In the genomic region with DNA sequence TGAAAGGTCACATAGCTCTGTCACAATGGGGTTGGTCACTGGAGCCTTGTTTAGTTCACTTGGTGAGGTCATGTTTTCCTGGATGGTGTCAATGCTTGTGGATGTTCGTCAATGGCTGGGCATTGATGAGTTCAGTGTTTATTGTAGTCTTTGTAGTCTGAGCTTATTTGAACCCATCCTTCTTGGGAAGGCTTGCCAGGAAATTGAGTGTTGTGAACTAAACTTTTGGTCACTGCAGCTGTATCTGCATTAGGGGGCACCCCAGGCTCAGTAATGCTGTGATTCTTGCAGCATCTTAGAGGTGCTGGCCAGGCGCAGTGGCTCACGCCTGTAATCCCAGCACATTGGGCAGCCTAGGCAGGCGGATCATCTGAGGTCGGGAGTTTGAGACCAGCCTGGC, we compare ENCODE assay signal across 9 cellular contexts. TPM values are rescaled to one million over a fixed set of nuclear protein-coding genes. Genes with fewer than 3 reads are reported as not detected.
DNase-seq lines count a peak whose midpoint lies in the region; ATAC-seq, FAIRE-seq and TF ChIP-seq lines count a peak whose summit lies in the region.
"Had no signal": no experiment of that assay in that cellular context is flagged by ENCODE, and none has a peak within 500 bp of the region (broad histone marks: within the 10 kb centered on the region; RNA-seq: fewer than 3 reads in every experiment).

No MANE protein-coding gene starts in this region.

- no peaks in the 10 kb centered on the region for H3K36me3 ChIP-seq in keratinocyte (ENCODE audit: control insufficient read depth in 2 of 2, extremely low read depth in 1 of 2, insufficient read depth in 2 of 2, low read length in 2 of 2)

- no peaks in the 10 kb centered on the region for H3K27me3 ChIP-seq in keratinocyte (ENCODE audit: control insufficient read depth, extremely low read depth, insufficient read depth, low read length)

- H3K4me2 ChIP-seq in keratinocyte (ENCODE audit: control insufficient read depth, extremely low read depth, insufficient read depth, low read depth, low read length): no peak overlapping the region

- no peaks in the 10 kb centered on the region for H3K9me3 ChIP-seq in keratinocyte (ENCODE audit: control insufficient read depth, low read depth, low read length)

- peak; percentile 38 for TF ChIP-seq CTCF in AG09309 (IDR thresholded peaks at IDR 0.05; ENCODE audit: control insufficient read depth, insufficient read depth, low read depth, low read length, missing control alignments)
- peak; percentile 27 for TF ChIP-seq CTCF in astrocyte of the spinal cord (IDR thresholded peaks at IDR 0.05; ENCODE audit: low read depth, low read length)
- TF ChIP-seq CTCF in keratinocyte (optimal IDR thresholded peaks at IDR 0.05 in 1 of 3, IDR thresholded peaks at IDR 0.05 in 1 of 3, conservative IDR thresholded peaks at IDR 0.05 in 1 of 3; ENCODE audit: extremely low read depth in 1 of 3, insufficient read depth in 2 of 3, low read length in 3 of 3): peak in 2 of 3 experiments; percentile 27 to 66

- H3K4me3 ChIP-seq in AG09309 (ENCODE audit: control insufficient read depth, low read depth, low read length) (no peak overlapping the region), astrocyte of the spinal cord (ENCODE audit: low read depth, low read length) (no peak overlapping the region), keratinocyte (ENCODE audit: control insufficient read depth in 2 of 3, extremely low read depth in 1 of 3, insufficient read depth in 2 of 3, low read depth in 1 of 3, low read length in 3 of 3) (no peak overlapping the region)

- no peak for DNase-seq in AG09309 (ENCODE audit: low read depth)
- DNase-seq in KBM-7: peak; percentile 64
- peak; percentile 31 for DNase-seq in astrocyte of the spinal cord (ENCODE audit: low read depth, low spot score)
- no peak for DNase-seq in keratinocyte (ENCODE audit: low read depth, low spot score)
- DNase-seq in ecto neural progenitor cell (ENCODE audit: low spot score): no peak
- DNase-seq in ureter (ENCODE audit: low spot score): no peak
- no peak for DNase-seq in stimulated activated naive CD4-positive, alpha-beta T cell (lab: John Stamatoyannopoulos, UW)

- H3K27ac ChIP-seq in keratinocyte (ENCODE audit: control insufficient read depth, insufficient read depth, low read length): no peak overlapping the region

- H3K9ac ChIP-seq in keratinocyte (ENCODE audit: control insufficient read depth, extremely low read depth, insufficient read depth, low read length): no peak overlapping the region

- FAIRE-seq in keratinocyte (lab: Jason Lieb, UNC): no peak

- H4K20me1 ChIP-seq in keratinocyte (ENCODE audit: control insufficient read depth, extremely low read depth, insufficient read depth, low read length): no peaks in the 10 kb centered on the region

- ATAC-seq in HG03175 (IDR thresholded peaks at IDR 0.05; ENCODE audit: unreplicated experiment): no peak

- H2AFZ ChIP-seq in keratinocyte (ENCODE audit: control insufficient read depth, low read length): no peak overlapping the region

- H3K9me1 ChIP-seq in keratinocyte (ENCODE audit: control insufficient read depth, extremely low read depth, insufficient read depth, low read length): no peaks in the 10 kb centered on the region

- dilution Hi-C loops in keratinocyte (cut with MboI; ENCODE audit: extremely low pct_ligation_motif_present, low sequenced_read_pairs): no loop called here

- in situ Hi-C loops in KBM-7 (cut with MboI; ENCODE audit: low pct_unique_long_range_greater_than_20kb, low sequenced_read_pairs) (no loop called here), astrocyte of the spinal cord (cut with HindIII; ENCODE audit: low sequenced_read_pairs) (no loop called here)

- no peaks in the 10 kb centered on the region for H3K79me2 ChIP-seq in keratinocyte (ENCODE audit: control insufficient read depth, insufficient read depth, low read length)

- peaks cover 7% of the 10 kb centered on the region for H3K4me1 ChIP-seq in keratinocyte (ENCODE audit: control insufficient read depth, extremely low read depth, insufficient read depth, low read length)

RNA-seq across cellular contexts. Expression of a gene that starts 22.0 kb away (rescaled TPM):
- 5.1 to 8.3 TPM (median 6.9 TPM) in 3 replicates for polyA plus RNA-seq in keratinocyte
- 7.0 TPM for polyA plus RNA-seq in keratinocyte (2011; ENCODE audit: low read depth)
- 4.7 and 5.1 TPM in 2 replicates for polyA plus RNA-seq in keratinocyte (2011; cell fraction: cytosol; rRNA removed)
- polyA plus RNA-seq in keratinocyte (2011; cell fraction: nucleus; rRNA removed): 10.5 and 13.2 TPM in 2 replicates
- polyA plus RNA-seq in keratinocyte (2012; ENCODE audit: low replicate concordance): 8.8 and 15.1 TPM in 2 replicates
- 11.0 to 17.3 TPM (median 11.4 TPM) in 3 replicates for polyA minus RNA-seq in keratinocyte
- 19.2 TPM for polyA minus RNA-seq in keratinocyte (2011; cell fraction: cytosol; rRNA and poly(A)+ RNA removed)
- polyA minus RNA-seq in keratinocyte (2011; cell fraction: nucleus; rRNA and poly(A)+ RNA removed): 4.0 and 5.4 TPM in 2 replicates
- 15.0 TPM for total RNA-seq in ureter

RNA-seq across cellular contexts. Expression of a gene that starts 22.6 kb away (rescaled TPM):
- 4.7 to 7.9 TPM (median 7.1 TPM) in 3 replicates for polyA plus RNA-seq in keratinocyte
- 0.36 TPM for polyA plus RNA-seq in keratinocyte (2011; ENCODE audit: low read depth)
- 5.4 and 8.0 TPM in 2 replicates for polyA plus RNA-seq in keratinocyte (2011; cell fraction: cytosol; rRNA removed)
- polyA plus RNA-seq in keratinocyte (2011; cell fraction: nucleus; rRNA removed): 3.9 and 5.2 TPM in 2 replicates
- polyA plus RNA-seq in keratinocyte (2012; ENCODE audit: low replicate concordance): 7.8 and 8.3 TPM in 2 replicates
- polyA minus RNA-seq in keratinocyte: 0.62 to 2.7 TPM (median 0.93 TPM) in 3 replicates
- 5.8 TPM for polyA minus RNA-seq in keratinocyte (2011; cell fraction: cytosol; rRNA and poly(A)+ RNA removed)
- polyA minus RNA-seq in keratinocyte (2011; cell fraction: nucleus; rRNA and poly(A)+ RNA removed): 1.9 TPM in 1 of 2 replicates, not detected in the other
- total RNA-seq in ureter: 37.7 TPM

RNA-seq across cellular contexts. Expression of a gene that starts 39.8 kb away (rescaled TPM):
- 0.20 to 1.2 TPM (median 0.37 TPM) in 3 replicates for polyA plus RNA-seq in keratinocyte
- 3.3 TPM for polyA plus RNA-seq in keratinocyte (2011; ENCODE audit: low read depth)
- polyA plus RNA-seq in keratinocyte (2011; cell fraction: cytosol; rRNA removed): 0.10 and 0.26 TPM in 2 replicates
- polyA plus RNA-seq in keratinocyte (2011; cell fraction: nucleus; rRNA removed): 0.65 and 0.75 TPM in 2 replicates
- polyA plus RNA-seq in keratinocyte (2012; ENCODE audit: low replicate concordance): 0.29 and 10.6 TPM in 2 replicates
- polyA minus RNA-seq in keratinocyte: 0.19 to 0.76 TPM (median 0.52 TPM) in 3 replicates
- 2.1 TPM for polyA minus RNA-seq in keratinocyte (2011; cell fraction: cytosol; rRNA and poly(A)+ RNA removed)
- polyA minus RNA-seq in keratinocyte (2011; cell fraction: nucleus; rRNA and poly(A)+ RNA removed): 1.8 and 2.7 TPM in 2 replicates
- total RNA-seq in ureter: 0.60 TPM
- total RNA-seq: skeletal muscle tissue had no signal

RNA-seq across cellular contexts. Expression of a gene that starts 44.6 kb away (rescaled TPM):
- 0.08 to 0.28 TPM (median 0.09 TPM) in 3 replicates for polyA plus RNA-seq in keratinocyte
- not detected for polyA plus RNA-seq in keratinocyte (2011; ENCODE audit: low read depth)
- 0.07 and 0.26 TPM in 2 replicates for polyA plus RNA-seq in keratinocyte (2011; cell fraction: cytosol; rRNA removed)
- 0.04 and 0.15 TPM in 2 replicates for polyA plus RNA-seq in keratinocyte (2011; cell fraction: nucleus; rRNA removed)
- polyA plus RNA-seq in keratinocyte (2012; ENCODE audit: low replicate concordance): 0.17 and 0.47 TPM in 2 replicates
- polyA minus RNA-seq in keratinocyte: 0.33 TPM in 1 of 3 replicates, not detected in the others
- not detected for polyA minus RNA-seq in keratinocyte (2011; cell fraction: cytosol; rRNA and poly(A)+ RNA removed)
- polyA minus RNA-seq in keratinocyte (2011; cell fraction: nucleus; rRNA and poly(A)+ RNA removed): not detected in 2 replicates
- 7.2 TPM for total RNA-seq in ureter

RNA-seq across cellular contexts. Expression of a gene that starts 50.5 kb away (rescaled TPM):
- 16.9 to 38.0 TPM (median 19.7 TPM) in 3 replicates for polyA plus RNA-seq in keratinocyte
- 61.7 TPM for polyA plus RNA-seq in keratinocyte (2011; ENCODE audit: low read depth)
- polyA plus RNA-seq in keratinocyte (2011; cell fraction: cytosol; rRNA removed): 29.2 and 34.8 TPM in 2 replicates
- polyA plus RNA-seq in keratinocyte (2011; cell fraction: nucleus; rRNA removed): 42.3 and 53.8 TPM in 2 replicates
- 37.5 and 39.9 TPM in 2 replicates for polyA plus RNA-seq in keratinocyte (2012; ENCODE audit: low replicate concordance)
- 33.0 to 71.5 TPM (median 34.9 TPM) in 3 replicates for polyA minus RNA-seq in keratinocyte
- polyA minus RNA-seq in keratinocyte (2011; cell fraction: cytosol; rRNA and poly(A)+ RNA removed): 29.9 TPM
- 14.9 and 35.7 TPM in 2 replicates for polyA minus RNA-seq in keratinocyte (2011; cell fraction: nucleus; rRNA and poly(A)+ RNA removed)
- 32.0 TPM for total RNA-seq in ureter

Comparison
In these comparisons a context has a peak if more than half of its experiments do, and no peak if none do; other contexts are left out.
1. DNase-seq: peak in KBM-7 (single experiment) and astrocyte of the spinal cord (single experiment); none in AG09309 (single experiment), keratinocyte (single experiment), ecto neural progenitor cell (single experiment), ureter (single experiment) and stimulated activated naive CD4-positive, alpha-beta T cell (0 of 6).
2. Peak in every context shown above with its lines, with median percentiles within 50 percentile points of each other: CTCF ChIP-seq.